In genomic region chr12:6323340-6323994, GRCh38 we compare ENCODE assay signal across 7 cellular contexts. TPM values are rescaled to one million over a fixed set of nuclear protein-coding genes. Genes with fewer than 3 reads are reported as not detected.
A peak's percentile ranks its signal among the peaks of the same experiment; 100 is the strongest.
DNase-seq lines count a peak whose midpoint lies in the region; ATAC-seq, FAIRE-seq and TF ChIP-seq lines count a peak whose summit lies in the region.

No MANE protein-coding gene starts in this region.

- peak overlapping the region; percentile 41 for H3K9ac ChIP-seq in ES-I3 (ENCODE audit: low read depth, low read length)
- peak overlapping the region in 1 of 4 experiments; percentile 11; a peak in 1 of 7 replicates for H3K9ac ChIP-seq in H1 (replicated peaks in 1 of 4; ENCODE audit: extremely low read depth in 1 of 4, low read depth in 3 of 4, low read length in 3 of 4)

- TF ChIP-seq POLR2A in H1 (IDR thresholded peaks at IDR 0.05; ENCODE audit: control extremely low read depth in 1 of 2, low read depth in 2 of 2, low read length in 2 of 2) (peak in 1 of 2 experiments; percentile 38; a peak in 1 of 3 replicates), suprapubic skin (IDR thresholded peaks at IDR 0.05) (no peak)

- peak overlapping the region; percentile 93 for H2BK15ac ChIP-seq in H1 (ENCODE audit: low read length)

- peaks cover 30% of the 10 kb centered on the region for H3K36me3 Mint-ChIP-seq in WTC11

- no peaks in the 10 kb centered on the region for H3K27me3 Mint-ChIP-seq in WTC11 (ENCODE audit: low read depth)

- H3K4me2 ChIP-seq in H1 (ENCODE audit: insufficient read depth in 1 of 2, low read depth in 2 of 2, low read length in 2 of 2): peak overlapping the region; percentile 68 to 74

- H3K27me3 ChIP-seq in H1 (replicated peaks in 1 of 4; ENCODE audit: control insufficient read depth in 3 of 4, extremely low read depth in 1 of 4, insufficient read depth in 3 of 4, low read length in 3 of 4) (no peaks in the 10 kb centered on the region), lower lobe of right lung (ENCODE audit: low read depth) (no peaks in the 10 kb centered on the region), suprapubic skin (no peaks in the 10 kb centered on the region)

- peak overlapping the region; percentile 62 for H3K4me3 Mint-ChIP-seq in WTC11

- peak in 1 of 2 experiments; percentile 37; a peak in 2 of 4 replicates for TF ChIP-seq RAD21 in H1 (IDR thresholded peaks at IDR 0.05 in 1 of 2, conservative IDR thresholded peaks at IDR 0.05 in 1 of 2; ENCODE audit: low read depth in 2 of 2, low read length in 2 of 2)

- WGBS in H1 (ENCODE audit: extremely low coverage in 1 of 2, insufficient coverage in 1 of 2, insufficient read length in 1 of 2, insufficient replicate concordance in 2 of 2, low coverage in 1 of 2, low lambda C conversion rate in 2 of 2, missing lambda C conversion rate in 1 of 2), 2 experiments: 10% methylated on average over 14 of the region's 14 CpGs; no CpG with 5 or more reads in 1 of the 2 experiments
- 16% methylated on average over 14 of the region's 14 CpGs for WGBS in suprapubic skin

- peak overlapping the region; percentile 82 for H2AK5ac ChIP-seq in H1 (ENCODE audit: low read depth, low read length)

- peak overlapping the region in 2 of 4 experiments; percentile 6 to 48; a peak in 3 of 8 replicates for H3K4me3 ChIP-seq in H1 (ENCODE audit: extremely low read depth in 1 of 4, insufficient read depth in 2 of 4, low read depth in 3 of 4, low read length in 4 of 4)
- H3K4me3 ChIP-seq in lower lobe of right lung: peak overlapping the region; percentile 26
- H3K4me3 ChIP-seq in suprapubic skin: peak overlapping the region; percentile 1

- FAIRE-seq in H1 (lab: Jason Lieb, UNC): peak; percentile 92

- peak overlapping the region; percentile 91; the same call in 1 of the 2 replicates for H2BK12ac ChIP-seq in H1 (ENCODE audit: low read depth, low read length)

- H3K27ac Mint-ChIP-seq in WTC11: peak overlapping the region; percentile 98

- H3K4me1 ChIP-seq in ES-I3 (ENCODE audit: insufficient read depth, low read length) (peaks cover 47% of the 10 kb centered on the region), H1 (replicated peaks in 1 of 4; ENCODE audit: control insufficient read depth in 3 of 4, insufficient read depth in 4 of 4, low read length in 3 of 4) (peaks cover 13 to 41% (median 29%) of the 10 kb centered on the region in 4 experiments), lower lobe of right lung (peaks cover 70% of the 10 kb centered on the region), suprapubic skin (peaks cover 59% of the 10 kb centered on the region)

- H3K4ac ChIP-seq in H1 (replicated peaks; ENCODE audit: insufficient read length, low read depth, low read length): peak overlapping the region; percentile 45

- H2BK5ac ChIP-seq in H1 (ENCODE audit: low read depth, low read length): peak overlapping the region; percentile 98; the same call in 1 of the 2 replicates

- peak overlapping the region; percentile 42; the same call in 1 of the 2 replicates for H4K8ac ChIP-seq in H1 (ENCODE audit: extremely low read depth, insufficient read depth, low read length)

- peak overlapping the region; percentile 73; the same call in 1 of the 2 replicates for H2BK20ac ChIP-seq in H1 (ENCODE audit: low read length)

- CTCF ChIA-PET in WTC11 (lab: Charles Lee) (interaction anchor here (0.8 to 2.6 kb wide), 25 partner anchors 11 to 335 kb away, joined by 3 to 19 read pairs (median 5); partner anchors contain the start of genes SCNN1A, TNFRSF1A and VAMP1), H1 (lab: Charles Lee; ENCODE audit: partially characterized antibody) (interaction anchor here (1.0 to 2.6 kb wide), 17 partner anchors 8 to 258 kb away, joined by 3 to 14 read pairs (median 4); partner anchors contain the start of gene TAPBPL)

- H4K20me1 ChIP-seq in H1 (replicated peaks in 1 of 2; ENCODE audit: control insufficient read depth in 1 of 2, insufficient read depth in 2 of 2, low read length in 2 of 2): no peaks in the 10 kb centered on the region

- peaks cover 4% of the 10 kb centered on the region for H3K36me3 ChIP-seq in ES-I3 (ENCODE audit: insufficient read depth, low read length)
- peaks cover 7 to 34% (median 15%) of the 10 kb centered on the region in 4 experiments; a peak in 7 of 8 replicates for H3K36me3 ChIP-seq in H1 (ENCODE audit: control insufficient read depth in 2 of 4, insufficient read depth in 4 of 4, low read length in 3 of 4)
- peaks cover 18% of the 10 kb centered on the region for H3K36me3 ChIP-seq in lower lobe of right lung
- peaks cover 10% of the 10 kb centered on the region for H3K36me3 ChIP-seq in suprapubic skin

- TF ChIP-seq EP300 in H1 (IDR thresholded peaks at IDR 0.05; ENCODE audit: borderline replicate concordance in 1 of 2, low read depth in 2 of 2, low read length in 2 of 2) (0 out of 3 replicates have a peak, but pooled peaks of 1 of the 2 experiments have one; percentile 45), suprapubic skin (IDR thresholded peaks at IDR 0.05) (no peak)

- H3K27ac ChIP-seq in H1 (ENCODE audit: low read depth, low read length): peak overlapping the region; percentile 89
- H3K27ac ChIP-seq in lower lobe of right lung: peak overlapping the region; percentile 85
- peak overlapping the region; percentile 80 for H3K27ac ChIP-seq in suprapubic skin

- peak overlapping the region; percentile 96 for H4K91ac ChIP-seq in H1 (replicated peaks; ENCODE audit: insufficient read length, low read length)

- H3K56ac ChIP-seq in H1 (replicated peaks; ENCODE audit: insufficient read length, low read depth, low read length): peak overlapping the region; percentile 70

- peaks cover 4% of the 10 kb centered on the region; the same call in 1 of the 2 replicates for H3K23me2 ChIP-seq in H1 (ENCODE audit: low read depth, low read length)

- ATAC-seq in GM21825 (IDR thresholded peaks at IDR 0.05; ENCODE audit: unreplicated experiment) (peak; percentile 64), WTC11 (peak; percentile 59), lower lobe of right lung (peak; percentile 65)

- H3K14ac ChIP-seq in H1 (ENCODE audit: insufficient read length): no peak overlapping the region

- DNase-seq in NCI-H146 (lab: John Stamatoyannopoulos, UW) (peak; percentile 80), WTC11 (ENCODE audit: low spot score) (peak; percentile 45), H1 (ENCODE audit: low read depth in 1 of 2, low spot score in 2 of 2) (peak in 1 of 2 experiments; percentile 72), lower lobe of right lung (no peak), suprapubic skin (ENCODE audit: low spot score in 2 of 2) (peak in 1 of 2 donors; percentile 80)

- peak overlapping the region; percentile 99 for H3K18ac ChIP-seq in H1 (ENCODE audit: extremely low read depth, low read length)

- H2BK120ac ChIP-seq in H1 (replicated peaks; ENCODE audit: low read depth, low read length): peak overlapping the region; percentile 81

- H3K79me1 ChIP-seq in H1 (ENCODE audit: low read depth, low read length): peaks cover 3% of the 10 kb centered on the region

- H2AFZ ChIP-seq in H1 (ENCODE audit: low read length): no peak overlapping the region

- intact Hi-C loops in lower lobe of right lung (cut with DNase I): no loop called here

- no peak overlapping the region for H3K23ac ChIP-seq in H1 (ENCODE audit: insufficient read length)

- no peaks in the 10 kb centered on the region for H3K79me2 ChIP-seq in H1 (ENCODE audit: control insufficient read depth in 1 of 2, insufficient read depth in 2 of 2, low read length in 2 of 2)

- H3K9me3 Mint-ChIP-seq in WTC11: no peaks in the 10 kb centered on the region

- POLR2A ChIA-PET in WTC11 (lab: Charles Lee) (interaction anchor here (0.5 to 1.6 kb wide), 6 partner anchors 11 to 511 kb away, joined by 3 to 6 read pairs (median 3); partner anchors contain the start of gene SCNN1A), H1 (lab: Charles Lee; ENCODE audit: partially characterized antibody) (interaction anchor here (0.6 to 16.0 kb wide), 20 partner anchors 8 to 528 kb away, joined by 3 to 214 read pairs (median 4); partner anchors contain the start of genes CDCA3, LTBR, SCNN1A and TNFRSF1A)

- H4K5ac ChIP-seq in H1 (ENCODE audit: insufficient read length, low read depth, low read length): peak overlapping the region; percentile 77

- TF ChIP-seq CTCF in WTC11 (IDR thresholded peaks at IDR 0.05) (no peak), H1 (IDR thresholded peaks at IDR 0.05; ENCODE audit: control extremely low read depth in 1 of 3, insufficient read depth in 1 of 3, low read depth in 1 of 3, low read length in 3 of 3) (peak in 2 of 3 experiments; percentile 19 to 40; a peak in 3 of 4 replicates), lower lobe of right lung (IDR thresholded peaks at IDR 0.05) (peak; percentile 58), suprapubic skin (IDR thresholded peaks at IDR 0.05) (peak; percentile 12 to 32)

- H3K9me3 ChIP-seq in ES-I3 (ENCODE audit: control insufficient read depth, insufficient read depth, low read length) (no peaks in the 10 kb centered on the region), H1 (ENCODE audit: insufficient read depth in 2 of 2, low read depth in 1 of 2, low read length in 1 of 2) (no peaks in the 10 kb centered on the region), lower lobe of right lung (no peaks in the 10 kb centered on the region), suprapubic skin (no peaks in the 10 kb centered on the region)

- H3K4me1 Mint-ChIP-seq in WTC11: peaks cover 64% of the 10 kb centered on the region

RNA-seq across cellular contexts. Expression of gene PLEKHG6, which starts 13.0 kb away (rescaled TPM):
- total RNA-seq in WTC11 (2021) (36.8 to 46.4 TPM (median 38.4 TPM) in 3 replicates), lower lobe of right lung (2.9 TPM), suprapubic skin (10 to 100 TPM; 12.4 to 29.9 (median 27.8) TPM)
- 25.5 and 32.5 TPM in 2 replicates for total RNA-seq in H1 (2021; fragmentation: NEBNext Ultra II Directional; extraction: Animal tissue kit (Norgen Biotek cat#: 25700))
- 23.1 and 38.1 TPM in 2 replicates for polyA plus RNA-seq in H1 (2011; rRNA removed)
- 30.4 TPM for polyA plus RNA-seq in H1 (2011; cell fraction: cytosol; rRNA removed)
- polyA plus RNA-seq in H1 (2011; cell fraction: nucleus; rRNA removed): 49.3 TPM
- polyA plus RNA-seq in H1 (2012, experiment 1 of 2): 22.6 to 29.6 TPM (median 26.3 TPM) in 4 replicates
- polyA plus RNA-seq in H1 (2012, experiment 2 of 2): 28.8 TPM
- polyA plus RNA-seq in H1 (2013, experiment 1 of 2): 18.8 TPM
- 18.5 TPM for polyA plus RNA-seq in H1 (2013, experiment 2 of 2)
- 22.1 and 28.7 TPM in 2 replicates for polyA minus RNA-seq in H1 (2011; rRNA and poly(A)+ RNA removed)
- 17.8 TPM for polyA minus RNA-seq in H1 (2011; cell fraction: cytosol; rRNA and poly(A)+ RNA removed)
- polyA minus RNA-seq in H1 (2011; cell fraction: nucleus; rRNA and poly(A)+ RNA removed): 17.7 TPM

RNA-seq across cellular contexts. Expression of gene TNFRSF1A, which starts 18.4 kb away (rescaled TPM):
- total RNA-seq in WTC11 (2021) (32.3 to 44.1 TPM (median 32.4 TPM) in 3 replicates), lower lobe of right lung (165 TPM), suprapubic skin (100 to 1,000 TPM; 276 to 352 (median 281) TPM)
- 42.1 and 45.8 TPM in 2 replicates for total RNA-seq in H1 (2021; fragmentation: NEBNext Ultra II Directional; extraction: Animal tissue kit (Norgen Biotek cat#: 25700))
- 28.7 and 48.7 TPM in 2 replicates for polyA plus RNA-seq in H1 (2011; rRNA removed)
- 29.1 TPM for polyA plus RNA-seq in H1 (2011; cell fraction: cytosol; rRNA removed)
- polyA plus RNA-seq in H1 (2011; cell fraction: nucleus; rRNA removed): 46.5 TPM
- 40.7 to 46.5 TPM (median 44.7 TPM) in 4 replicates for polyA plus RNA-seq in H1 (2012, experiment 1 of 2)
- 56.1 TPM for polyA plus RNA-seq in H1 (2012, experiment 2 of 2)
- polyA plus RNA-seq in H1 (2013, experiment 1 of 2): 75.2 TPM
- 89.3 TPM for polyA plus RNA-seq in H1 (2013, experiment 2 of 2)
- 33.4 and 50.9 TPM in 2 replicates for polyA minus RNA-seq in H1 (2011; rRNA and poly(A)+ RNA removed)
- polyA minus RNA-seq in H1 (2011; cell fraction: cytosol; rRNA and poly(A)+ RNA removed): 28.5 TPM
- polyA minus RNA-seq in H1 (2011; cell fraction: nucleus; rRNA and poly(A)+ RNA removed): 29.2 TPM

RNA-seq across cellular contexts. Expression of gene SCNN1A, which starts 51.9 kb away (rescaled TPM):
- 97.6 to 108 TPM (median 100 TPM) in 3 replicates for total RNA-seq in WTC11 (2021)
- total RNA-seq in H1 (2021; fragmentation: NEBNext Ultra II Directional; extraction: Animal tissue kit (Norgen Biotek cat#: 25700)): 85.5 and 89.0 TPM in 2 replicates
- 156 and 192 TPM in 2 replicates for polyA plus RNA-seq in H1 (2011; rRNA removed)
- polyA plus RNA-seq in H1 (2011; cell fraction: cytosol; rRNA removed): 97.5 TPM
- polyA plus RNA-seq in H1 (2011; cell fraction: nucleus; rRNA removed): 220 TPM
- polyA plus RNA-seq in H1 (2012, experiment 1 of 2): 83.5 to 112 TPM (median 108 TPM) in 4 replicates
- polyA plus RNA-seq in H1 (2012, experiment 2 of 2): 95.0 TPM
- polyA plus RNA-seq in H1 (2013, experiment 1 of 2): 112 TPM
- polyA plus RNA-seq in H1 (2013, experiment 2 of 2): 115 TPM
- polyA minus RNA-seq in H1 (2011; rRNA and poly(A)+ RNA removed): 117 and 161 TPM in 2 replicates
- polyA minus RNA-seq in H1 (2011; cell fraction: cytosol; rRNA and poly(A)+ RNA removed): 49.3 TPM
- 76.1 TPM for polyA minus RNA-seq in H1 (2011; cell fraction: nucleus; rRNA and poly(A)+ RNA removed)
- total RNA-seq in lower lobe of right lung: 156 TPM
- 100 to 1,000 TPM in 1 of 4 donors, 10 to 100 TPM in 3; 74.2 to 143 (median 93.7) TPM for total RNA-seq in suprapubic skin
